In the genomic region with DNA sequence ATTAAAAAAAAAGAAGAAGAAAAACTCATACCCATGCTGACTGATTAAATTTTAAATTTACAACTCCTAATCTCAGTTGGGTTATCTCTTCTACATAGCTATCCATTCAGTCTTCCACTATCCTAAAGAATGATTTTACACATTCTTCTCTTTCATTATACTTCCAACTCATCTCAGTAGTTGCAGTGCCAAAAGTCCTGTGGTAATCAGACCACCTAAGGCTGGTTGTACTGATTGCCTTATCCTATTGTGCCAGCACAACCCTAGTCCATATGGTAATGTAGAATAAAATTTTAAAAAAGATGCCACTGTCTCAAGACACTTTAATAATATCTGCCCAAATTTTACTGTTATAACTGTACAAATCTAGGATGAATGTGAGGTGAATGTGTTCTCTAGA, we compare ENCODE assay signal across 6 cellular contexts.
"Had no signal": no experiment of that assay in that cellular context is flagged by ENCODE, and none has a peak within 500 bp of the region (broad histone marks: within the 10 kb centered on the region; RNA-seq: fewer than 3 reads in every experiment).

No MANE protein-coding gene starts in this region.

- ATAC-seq: GM23338, HepG2 had no signal

- H3K27ac ChIP-seq: HL-60 had no signal

- DNase-seq: H9, HCEC 1CT, KBM-7 had no signal

- H3K4me3 ChIP-seq: GM23338 had no signal

- H3K4me2 ChIP-seq: GM23338 had no signal
